In the genomic region with DNA sequence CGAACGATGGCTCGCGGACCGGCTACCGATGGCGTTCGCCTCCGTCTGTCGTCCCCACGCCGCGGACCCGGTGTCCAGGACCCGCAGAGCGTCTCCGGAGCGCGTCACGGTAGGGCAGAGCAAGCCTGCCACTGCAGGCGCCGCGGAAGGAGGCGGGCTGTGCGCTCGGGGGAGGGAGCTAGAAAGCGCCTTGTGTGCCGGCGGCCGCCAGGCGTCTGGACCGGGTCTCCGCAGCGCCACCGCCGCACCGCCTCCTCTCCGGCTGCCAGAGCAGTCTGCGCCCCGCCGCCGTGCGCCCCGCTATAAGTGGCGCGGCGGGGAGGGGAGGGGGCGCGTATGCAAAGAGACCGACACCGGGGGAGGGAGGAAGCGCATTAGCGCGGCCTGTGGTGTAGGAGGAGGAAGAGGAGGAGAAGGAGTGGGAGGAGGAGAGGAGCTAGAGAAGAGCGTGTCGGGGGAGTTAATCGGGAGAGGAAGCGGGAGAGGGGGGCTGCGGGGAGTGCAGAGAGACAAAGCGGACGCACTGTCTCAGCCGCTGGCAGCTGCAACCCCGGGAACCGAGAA, we compare ENCODE assay signal across 8 cellular contexts. TPM values are rescaled to one million over a fixed set of nuclear protein-coding genes. Genes with fewer than 3 reads are reported as not detected.
DNase-seq lines count a peak whose midpoint lies in the region; ATAC-seq and TF ChIP-seq lines count a peak whose summit lies in the region.

A gene with protein sequence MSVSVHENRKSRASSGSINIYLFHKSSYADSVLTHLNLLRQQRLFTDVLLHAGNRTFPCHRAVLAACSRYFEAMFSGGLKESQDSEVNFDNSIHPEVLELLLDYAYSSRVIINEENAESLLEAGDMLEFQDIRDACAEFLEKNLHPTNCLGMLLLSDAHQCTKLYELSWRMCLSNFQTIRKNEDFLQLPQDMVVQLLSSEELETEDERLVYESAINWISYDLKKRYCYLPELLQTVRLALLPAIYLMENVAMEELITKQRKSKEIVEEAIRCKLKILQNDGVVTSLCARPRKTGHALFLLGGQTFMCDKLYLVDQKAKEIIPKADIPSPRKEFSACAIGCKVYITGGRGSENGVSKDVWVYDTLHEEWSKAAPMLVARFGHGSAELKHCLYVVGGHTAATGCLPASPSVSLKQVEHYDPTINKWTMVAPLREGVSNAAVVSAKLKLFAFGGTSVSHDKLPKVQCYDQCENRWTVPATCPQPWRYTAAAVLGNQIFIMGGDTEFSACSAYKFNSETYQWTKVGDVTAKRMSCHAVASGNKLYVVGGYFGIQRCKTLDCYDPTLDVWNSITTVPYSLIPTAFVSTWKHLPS (minus strand): TSS at position 279 of the 564 bp plus-strand sequence. CDS start 4,243 bp downstream, outside the sequence.

- CTCF ChIA-PET in IMR-90 (lab: Yijun Ruan, JAX), result interaction anchor here (0.8 to 1.3 kb wide), 5 partner anchors 97 to 738 kb away, joined by 3 to 8 read pairs (median 3); no protein-coding TSS in a partner anchor

- H3K79me1 ChIP-seq in IMR-90 (ENCODE audit: low read depth in 1 of 2, low read length in 2 of 2), result peaks cover 4 to 40% of the 10 kb centered on the region in 2 experiments; a peak in 3 of 4 replicates

- dilution Hi-C loops in IMR-90 (cut with HindIII; ENCODE audit: low sequenced_read_pairs, unreplicated experiment), result no loop called here

- no TSS peak for BruUV-seq in IMR-90 (replicated peaks; lab: Mats Ljungman, UMichigan)

- H3K36me3 ChIP-seq in IMR-90 (ENCODE audit: control insufficient read depth, insufficient read depth, low read length) (peaks cover 4% of the 10 kb centered on the region), Peyer's patch (peaks cover 0 to 6% (median 0%) of the 10 kb centered on the region in 3 donors)

- peak within 1 kb of the TSS; percentile 91 for H2BK5ac ChIP-seq in IMR-90 (ENCODE audit: low read depth, low read length, poor library complexity, severe bottlenecking)

- TF ChIP-seq RAD21 in IMR-90 (IDR thresholded peaks at IDR 0.05; ENCODE audit: low read length), result peak; percentile 43; the same call in 1 of the 2 replicates

- no peaks in the 10 kb centered on the region for H3K36me3 Mint-ChIP-seq in activated T-helper 17 cell treated with anti-CD3 and anti-CD28 coated beads, Interleukin-2, amount 50 U/mL, for 72 hours (ENCODE audit: low read depth)
- no peaks in the 10 kb centered on the region for H3K36me3 Mint-ChIP-seq in naive thymus-derived CD8-positive, alpha-beta T cell

- 0 out of 2 replicates have a peak within 1 kb of the TSS, but pooled peaks have one; percentile 11 for H4K5ac ChIP-seq in IMR-90 (ENCODE audit: low read depth, low read length)

- H3K4me3 ChIP-seq in IMR-90 (ENCODE audit: insufficient read depth, low read depth, low read length) (peak within 1 kb of the TSS; percentile 95), Peyer's patch (peak within 1 kb of the TSS; percentile 59 to 79 (median 76))

- H3K4me1 ChIP-seq in IMR-90 (ENCODE audit: control insufficient read depth, insufficient read depth, low read length), result peaks cover 16% of the 10 kb centered on the region
- H3K4me1 ChIP-seq in Peyer's patch, result peaks cover 0 to 27% (median 3%) of the 10 kb centered on the region in 4 donors

- H3K27me3 Mint-ChIP-seq in activated T-helper 17 cell treated with anti-CD3 and anti-CD28 coated beads, Interleukin-2, amount 50 U/mL, for 72 hours, result peaks cover 16% of the 10 kb centered on the region
- H3K27me3 Mint-ChIP-seq in naive thymus-derived CD8-positive, alpha-beta T cell, result peaks cover 12 to 38% (median 31%) of the 10 kb centered on the region in 5 donors

- peak within 1 kb of the TSS; percentile 86 for H3K56ac ChIP-seq in IMR-90 (ENCODE audit: extremely low read depth, insufficient read depth, low read length)

- peak; percentile 95 for DNase-seq in DMS53 (lab: John Stamatoyannopoulos, UW)
- peak; percentile 84 for DNase-seq in IMR-90
- DNase-seq in Peyer's patch, result peak; percentile 59 to 94 (median 91)
- DNase-seq in fibroblast of peridontal ligament (ENCODE audit: extremely low read depth), result peak; percentile 74
- peak; percentile 22 to 85 (median 62) for DNase-seq in naive thymus-derived CD8-positive, alpha-beta T cell
- DNase-seq in stimulated activated naive CD4-positive, alpha-beta T cell (lab: John Stamatoyannopoulos, UW), result peak; percentile 34 to 86 (median 50)

- H2BK15ac ChIP-seq in IMR-90 (ENCODE audit: low read depth, low read length), result peak within 1 kb of the TSS; percentile 62; the same call in 2 of the 3 replicates

- intact Hi-C loops in IMR-90 (cut with micrococcal nuclease), result loop anchor here (1.0 to 5.0 kb wide), 6 partner anchors 248 to 605 kb away; no protein-coding TSS in a partner anchor

- peak within 1 kb of the TSS; percentile 87 for H3K4ac ChIP-seq in IMR-90 (ENCODE audit: low read depth, low read length)

- H3K4me2 ChIP-seq in IMR-90 (ENCODE audit: low read depth, low read length), result peak within 1 kb of the TSS; percentile 93

- H2AK5ac ChIP-seq in IMR-90 (ENCODE audit: low read depth, low read length), result peak within 1 kb of the TSS; percentile 36

- TF ChIP-seq POLR2A in IMR-90 (IDR thresholded peaks at IDR 0.05; ENCODE audit: low read depth, low read length), result peak; percentile 75
- peak; percentile 88 to 91 for TF ChIP-seq POLR2A in Peyer's patch (IDR thresholded peaks at IDR 0.05)

- H3K18ac ChIP-seq in IMR-90 (ENCODE audit: low read depth, low read length), result peak within 1 kb of the TSS; percentile 46

- no peak within 1 kb of the TSS for H3K27ac Mint-ChIP-seq in activated T-helper 17 cell treated with anti-CD3 and anti-CD28 coated beads, Interleukin-2, amount 50 U/mL, for 72 hours
- peak within 1 kb of the TSS in 7 of 10 donors; percentile 15 to 96 (median 49) for H3K27ac Mint-ChIP-seq in naive thymus-derived CD8-positive, alpha-beta T cell

- H2AFZ ChIP-seq in IMR-90 (replicated peaks; ENCODE audit: low read length, poor library complexity), result peak within 1 kb of the TSS; percentile 91

- H3K9me3 ChIP-seq in IMR-90 (ENCODE audit: control insufficient read depth, insufficient read depth, low read length) (no peaks in the 10 kb centered on the region), Peyer's patch (no peaks in the 10 kb centered on the region)

- 0% methylated on average over 19 of the region's 64 CpGs; no CpG with 5 or more reads in 1 of the 2 experiments for WGBS in IMR-90 (ENCODE audit: extremely low coverage in 2 of 2, insufficient read length in 1 of 2), 2 experiments

- H3K27me3 ChIP-seq in IMR-90 (ENCODE audit: control insufficient read depth, insufficient read depth, low read length) (no peaks in the 10 kb centered on the region), Peyer's patch (no peaks in the 10 kb centered on the region)

- peak within 1 kb of the TSS; percentile 39 to 41; a peak in 3 of 4 replicates for H4K8ac ChIP-seq in IMR-90 (ENCODE audit: low read depth in 2 of 2, low read length in 2 of 2)

- H3K4me3 Mint-ChIP-seq in activated T-helper 17 cell treated with anti-CD3 and anti-CD28 coated beads, Interleukin-2, amount 50 U/mL, for 72 hours, result peak within 1 kb of the TSS; percentile 81
- peak within 1 kb of the TSS; percentile 80 to 96 (median 92) for H3K4me3 Mint-ChIP-seq in naive thymus-derived CD8-positive, alpha-beta T cell

- no peaks in the 10 kb centered on the region for H3K9me3 Mint-ChIP-seq in activated T-helper 17 cell treated with anti-CD3 and anti-CD28 coated beads, Interleukin-2, amount 50 U/mL, for 72 hours
- H3K9me3 Mint-ChIP-seq in naive thymus-derived CD8-positive, alpha-beta T cell, result no peaks in the 10 kb centered on the region

- in situ Hi-C loops in IMR-90 (cut with MboI; ENCODE audit: low sequenced_read_pairs), result loop anchor here (10.0 kb wide), 2 partner anchors 606 to 846 kb away; no protein-coding TSS in a partner anchor

- peaks cover 19% of the 10 kb centered on the region for H3K4me1 Mint-ChIP-seq in activated T-helper 17 cell treated with anti-CD3 and anti-CD28 coated beads, Interleukin-2, amount 50 U/mL, for 72 hours
- H3K4me1 Mint-ChIP-seq in naive thymus-derived CD8-positive, alpha-beta T cell, result peaks cover 20 to 39% (median 28%) of the 10 kb centered on the region in 4 donors

- peak within 1 kb of the TSS; percentile 91 for H3K14ac ChIP-seq in IMR-90 (replicated peaks; ENCODE audit: low read depth, low read length)

- H4K91ac ChIP-seq in IMR-90 (ENCODE audit: insufficient read depth, low read depth, low read length), result peak within 1 kb of the TSS; percentile 74

- ATAC-seq in GM21526 (IDR thresholded peaks at IDR 0.05; ENCODE audit: low FRiP score, unreplicated experiment), result peak; percentile 71
- peak; percentile 77 for ATAC-seq in IMR-90 (ENCODE audit: low read depth)
- ATAC-seq in activated T-helper 17 cell treated with anti-CD3 and anti-CD28 coated beads, Interleukin-2, amount 50 U/mL, for 72 hours (replicated peaks), result peak; percentile 83
- peak; percentile 84 to 92 for ATAC-seq in naive thymus-derived CD8-positive, alpha-beta T cell

- H3K27ac ChIP-seq in IMR-90 (ENCODE audit: insufficient read depth, low read length) (peak within 1 kb of the TSS; percentile 82), Peyer's patch (peak within 1 kb of the TSS; percentile 78 to 95 (median 90))

- H2AK9ac ChIP-seq in IMR-90 (replicated peaks; ENCODE audit: low read depth, low read length, poor library complexity), result peak within 1 kb of the TSS; percentile 83

- H3K9me1 ChIP-seq in IMR-90 (ENCODE audit: insufficient read depth, low read length), result peaks cover 20% of the 10 kb centered on the region

- POLR2A ChIA-PET in IMR-90 (lab: Charles Lee; ENCODE audit: unreplicated experiment), result interaction anchor here (1.4 kb wide), 1 partner anchor 601 kb away, joined by 3 read pairs; no protein-coding TSS in a partner anchor
- POLR2A ChIA-PET in naive thymus-derived CD8-positive, alpha-beta T cell (lab: Charles Lee), result interaction anchor here (0.9 kb wide), 1 partner anchor 65 kb away, joined by 3 read pairs; no protein-coding TSS in a partner anchor

- TF ChIP-seq CTCF in IMR-90 (conservative IDR thresholded peaks at IDR 0.05; ENCODE audit: low read depth, low read length), result peak; percentile 53
- TF ChIP-seq CTCF in Peyer's patch (IDR thresholded peaks at IDR 0.05), result peak in 5 of 6 experiments; percentile 14 to 91 (median 83)

- peak within 1 kb of the TSS; percentile 81 for H2BK120ac ChIP-seq in IMR-90 (ENCODE audit: low read depth, low read length)

- H4K20me1 ChIP-seq in IMR-90 (ENCODE audit: insufficient read depth, low read length), result peaks cover 30% of the 10 kb centered on the region

- peak within 1 kb of the TSS; percentile 83 for H3K9ac ChIP-seq in IMR-90 (ENCODE audit: low read depth, low read length)

- peak within 1 kb of the TSS; percentile 95 for H3K23ac ChIP-seq in IMR-90 (ENCODE audit: low read depth, low read length)

- peak within 1 kb of the TSS; percentile 54 for H2BK20ac ChIP-seq in IMR-90 (ENCODE audit: low read depth, low read length)

RNA-seq across cellular contexts. Expression of the gene that starts here (rescaled TPM):
- total RNA-seq in IMR-90 (2012; rRNA removed) (55.8 and 70.8 TPM in 2 replicates), Peyer's patch (100 to 1,000 TPM in 1 of 4 donors, 10 to 100 TPM in 3; 28.7 to 123 (median 40.0) TPM)
- 24.9 and 25.6 TPM in 2 replicates for polyA plus RNA-seq in IMR-90 (2012; rRNA removed)
- 6.4 and 35.1 TPM in 2 replicates for polyA plus RNA-seq in IMR-90 (2012; cell fraction: cytosol; rRNA removed)
- polyA plus RNA-seq in IMR-90 (2012; cell fraction: nucleus; rRNA removed; ENCODE audit: low replicate concordance), result 57.2 and 111 TPM in 2 replicates
- under 1 TPM; 0.42 to 0.89 TPM for total RNA-seq in activated T-helper 17 cell treated with anti-CD3 and anti-CD28 coated beads, Interleukin-2, amount 50 U/mL, for 72 hours
- total RNA-seq in naive thymus-derived CD8-positive, alpha-beta T cell, result under 1 TPM; 0.65 to 0.91 TPM
- polyA plus RNA-seq in naive thymus-derived CD8-positive, alpha-beta T cell, result 1 to 10 TPM in 1 of 3 donors, under 1 TPM in 1, not detected in 1; 0.05 to 6.4 TPM

Comparison
In these comparisons a context has a peak if more than half of its experiments do, and no peak if none do; other contexts are left out.
1. Peak in every context shown above with its lines: DNase-seq, ATAC-seq, H3K4me3 ChIP-seq and H3K27ac ChIP-seq.
2. RNA of the gene that starts here (total RNA-seq): 55.8 to 70.8 TPM in IMR-90 and 28.7 to 123 TPM in Peyer's patch; 0.65 to 0.91 TPM in naive thymus-derived CD8-positive, alpha-beta T cell and 0.42 to 0.89 TPM in activated T-helper 17 cell treated with anti-CD3 and anti-CD28 coated beads, Interleukin-2, amount 50 U/mL, for 72 hours; every median in the first group is over 10 times any median in the second.
3. Peak in ATAC-seq in activated T-helper 17 cell treated with anti-CD3 and anti-CD28 coated beads, Interleukin-2, amount 50 U/mL, for 72 hours; RNA of the gene not detected or under 1 TPM.